ENCODE assay signal across 1 cellular context in the genomic region with DNA sequence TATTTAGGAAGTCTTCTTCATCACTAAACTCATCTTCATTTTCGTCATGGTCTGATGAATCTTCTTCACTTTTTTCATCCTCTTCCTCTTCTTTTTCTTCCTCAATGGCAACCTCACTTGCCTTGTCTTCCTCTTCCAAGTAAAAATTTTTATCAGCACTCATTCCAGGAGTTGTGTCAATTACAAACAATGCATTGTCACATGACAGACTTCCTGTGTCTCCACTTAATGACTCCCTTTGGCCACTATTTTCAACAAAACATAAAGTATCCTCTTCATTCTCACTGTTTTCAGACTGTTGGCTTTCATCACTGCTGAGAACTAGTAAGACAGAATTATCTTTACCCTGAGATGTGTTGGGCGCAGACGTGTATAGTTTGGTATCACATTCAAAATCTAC.
TF ChIP-seq lines count a peak whose summit lies in the region.

No MANE protein-coding gene starts in this region.

TF ChIP-seq in HEK293, 187 proteins besides CTCF, POLR2A, EP300 and RAD21 (continued from another document):
- TF ChIP-seq, protein P1, sequence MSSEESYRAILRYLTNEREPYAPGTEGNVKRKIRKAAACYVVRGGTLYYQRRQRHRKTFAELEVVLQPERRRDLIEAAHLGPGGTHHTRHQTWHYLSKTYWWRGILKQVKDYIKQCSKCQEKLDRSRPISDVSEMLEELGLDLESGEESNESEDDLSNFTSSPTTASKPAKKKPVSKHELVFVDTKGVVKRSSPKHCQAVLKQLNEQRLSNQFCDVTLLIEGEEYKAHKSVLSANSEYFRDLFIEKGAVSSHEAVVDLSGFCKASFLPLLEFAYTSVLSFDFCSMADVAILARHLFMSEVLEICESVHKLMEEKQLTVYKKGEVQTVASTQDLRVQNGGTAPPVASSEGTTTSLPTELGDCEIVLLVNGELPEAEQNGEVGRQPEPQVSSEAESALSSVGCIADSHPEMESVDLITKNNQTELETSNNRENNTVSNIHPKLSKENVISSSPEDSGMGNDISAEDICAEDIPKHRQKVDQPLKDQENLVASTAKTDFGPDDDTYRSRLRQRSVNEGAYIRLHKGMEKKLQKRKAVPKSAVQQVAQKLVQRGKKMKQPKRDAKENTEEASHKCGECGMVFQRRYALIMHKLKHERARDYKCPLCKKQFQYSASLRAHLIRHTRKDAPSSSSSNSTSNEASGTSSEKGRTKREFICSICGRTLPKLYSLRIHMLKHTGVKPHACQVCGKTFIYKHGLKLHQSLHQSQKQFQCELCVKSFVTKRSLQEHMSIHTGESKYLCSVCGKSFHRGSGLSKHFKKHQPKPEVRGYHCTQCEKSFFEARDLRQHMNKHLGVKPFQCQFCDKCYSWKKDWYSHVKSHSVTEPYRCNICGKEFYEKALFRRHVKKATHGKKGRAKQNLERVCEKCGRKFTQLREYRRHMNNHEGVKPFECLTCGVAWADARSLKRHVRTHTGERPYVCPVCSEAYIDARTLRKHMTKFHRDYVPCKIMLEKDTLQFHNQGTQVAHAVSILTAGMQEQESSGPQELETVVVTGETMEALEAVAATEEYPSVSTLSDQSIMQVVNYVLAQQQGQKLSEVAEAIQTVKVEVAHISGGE (tag by site-specific recombination; conservative IDR thresholded peaks at IDR 0.05; ENCODE audit: low read depth) = peak; percentile 41; the same call in 1 of the 2 replicates
- TF ChIP-seq ZNF391 (tag by site-specific recombination; IDR thresholded peaks at IDR 0.05; ENCODE audit: borderline replicate concordance, low read depth) = no peak
